Comparison of ENCODE assay signal across 3 cellular contexts in genomic region chr6:121531658-121532167, GRCh38.
TF ChIP-seq lines count a peak whose summit lies in the region.

No MANE protein-coding gene starts in this region.

TF ChIP-seq in SK-N-SH treated with all-trans-retinoic acid at 6 μM for 48 hours, 23 proteins besides CTCF, POLR2A, EP300 and RAD21:
- TF ChIP-seq, protein P1, sequence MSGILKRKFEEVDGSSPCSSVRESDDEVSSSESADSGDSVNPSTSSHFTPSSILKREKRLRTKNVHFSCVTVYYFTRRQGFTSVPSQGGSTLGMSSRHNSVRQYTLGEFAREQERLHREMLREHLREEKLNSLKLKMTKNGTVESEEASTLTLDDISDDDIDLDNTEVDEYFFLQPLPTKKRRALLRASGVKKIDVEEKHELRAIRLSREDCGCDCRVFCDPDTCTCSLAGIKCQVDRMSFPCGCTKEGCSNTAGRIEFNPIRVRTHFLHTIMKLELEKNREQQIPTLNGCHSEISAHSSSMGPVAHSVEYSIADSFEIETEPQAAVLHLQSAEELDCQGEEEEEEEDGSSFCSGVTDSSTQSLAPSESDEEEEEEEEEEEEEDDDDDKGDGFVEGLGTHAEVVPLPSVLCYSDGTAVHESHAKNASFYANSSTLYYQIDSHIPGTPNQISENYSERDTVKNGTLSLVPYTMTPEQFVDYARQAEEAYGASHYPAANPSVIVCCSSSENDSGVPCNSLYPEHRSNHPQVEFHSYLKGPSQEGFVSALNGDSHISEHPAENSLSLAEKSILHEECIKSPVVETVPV (CRISPR knock-in tag; IDR thresholded peaks at IDR 0.05), result no peak
- TF ChIP-seq ISL1 (CRISPR knock-in tag; IDR thresholded peaks at IDR 0.05), result peak; percentile 23; the same call in 1 of the 2 replicates

TF ChIP-seq in SK-N-SH, 30 proteins besides CTCF, POLR2A, EP300 and RAD21 (continued from another document):
- TF ChIP-seq, protein P2, sequence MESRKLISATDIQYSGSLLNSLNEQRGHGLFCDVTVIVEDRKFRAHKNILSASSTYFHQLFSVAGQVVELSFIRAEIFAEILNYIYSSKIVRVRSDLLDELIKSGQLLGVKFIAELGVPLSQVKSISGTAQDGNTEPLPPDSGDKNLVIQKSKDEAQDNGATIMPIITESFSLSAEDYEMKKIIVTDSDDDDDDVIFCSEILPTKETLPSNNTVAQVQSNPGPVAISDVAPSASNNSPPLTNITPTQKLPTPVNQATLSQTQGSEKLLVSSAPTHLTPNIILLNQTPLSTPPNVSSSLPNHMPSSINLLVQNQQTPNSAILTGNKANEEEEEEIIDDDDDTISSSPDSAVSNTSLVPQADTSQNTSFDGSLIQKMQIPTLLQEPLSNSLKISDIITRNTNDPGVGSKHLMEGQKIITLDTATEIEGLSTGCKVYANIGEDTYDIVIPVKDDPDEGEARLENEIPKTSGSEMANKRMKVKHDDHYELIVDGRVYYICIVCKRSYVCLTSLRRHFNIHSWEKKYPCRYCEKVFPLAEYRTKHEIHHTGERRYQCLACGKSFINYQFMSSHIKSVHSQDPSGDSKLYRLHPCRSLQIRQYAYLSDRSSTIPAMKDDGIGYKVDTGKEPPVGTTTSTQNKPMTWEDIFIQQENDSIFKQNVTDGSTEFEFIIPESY (IDR thresholded peaks at IDR 0.05; ENCODE audit: borderline replicate concordance, low read depth), result no peak
- TF ChIP-seq, protein P3, sequence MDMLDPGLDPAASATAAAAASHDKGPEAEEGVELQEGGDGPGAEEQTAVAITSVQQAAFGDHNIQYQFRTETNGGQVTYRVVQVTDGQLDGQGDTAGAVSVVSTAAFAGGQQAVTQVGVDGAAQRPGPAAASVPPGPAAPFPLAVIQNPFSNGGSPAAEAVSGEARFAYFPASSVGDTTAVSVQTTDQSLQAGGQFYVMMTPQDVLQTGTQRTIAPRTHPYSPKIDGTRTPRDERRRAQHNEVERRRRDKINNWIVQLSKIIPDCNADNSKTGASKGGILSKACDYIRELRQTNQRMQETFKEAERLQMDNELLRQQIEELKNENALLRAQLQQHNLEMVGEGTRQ (IDR thresholded peaks at IDR 0.05; ENCODE audit: borderline replicate concordance, low read depth, low read length), result no peak
- TF ChIP-seq TEAD4 (IDR thresholded peaks at IDR 0.05; ENCODE audit: borderline replicate concordance, insufficient read depth) (no peak), POLR2AphosphoS5 (IDR thresholded peaks at IDR 0.05; ENCODE audit: low read depth, low read length) (no peak), FOSL2 (IDR thresholded peaks at IDR 0.05; ENCODE audit: borderline replicate concordance, low read depth) (no peak), NRF1 (IDR thresholded peaks at IDR 0.05; ENCODE audit: low read depth, low read length) (no peak), EZH2phosphoT487 (IDR thresholded peaks at IDR 0.05; ENCODE audit: borderline replicate concordance, low read depth) (no peak), JUND (IDR thresholded peaks at IDR 0.05) (no peak), GATA2 (CRISPR knock-in tag; IDR thresholded peaks at IDR 0.05) (no peak), TAF1 (IDR thresholded peaks at IDR 0.05; ENCODE audit: borderline replicate concordance, low read depth, low read length) (no peak)
- TF ChIP-seq, protein P4, sequence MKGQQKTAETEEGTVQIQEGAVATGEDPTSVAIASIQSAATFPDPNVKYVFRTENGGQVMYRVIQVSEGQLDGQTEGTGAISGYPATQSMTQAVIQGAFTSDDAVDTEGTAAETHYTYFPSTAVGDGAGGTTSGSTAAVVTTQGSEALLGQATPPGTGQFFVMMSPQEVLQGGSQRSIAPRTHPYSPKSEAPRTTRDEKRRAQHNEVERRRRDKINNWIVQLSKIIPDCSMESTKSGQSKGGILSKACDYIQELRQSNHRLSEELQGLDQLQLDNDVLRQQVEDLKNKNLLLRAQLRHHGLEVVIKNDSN (IDR thresholded peaks at IDR 0.05; ENCODE audit: borderline replicate concordance, low read depth), result no peak

TF ChIP-seq in neural cell, 6 proteins besides CTCF, POLR2A, EP300 and RAD21:
- TF ChIP-seq REST (IDR thresholded peaks at IDR 0.05; ENCODE audit: borderline replicate concordance) (no peak), EZH2 (IDR thresholded peaks at IDR 0.05; ENCODE audit: borderline replicate concordance, insufficient read depth, low read length, poor library complexity, severe bottlenecking) (no peak), POLR2AphosphoS5 (IDR thresholded peaks at IDR 0.05) (no peak), MXI1 (conservative IDR thresholded peaks at IDR 0.05; ENCODE audit: poor library complexity, severe bottlenecking) (no peak), SMC3 (conservative IDR thresholded peaks at IDR 0.05; ENCODE audit: poor library complexity) (no peak), TAF1 (IDR thresholded peaks at IDR 0.05; ENCODE audit: low read depth) (no peak)
TF ChIP-seq in neural cell: peak in this region for 0.
